ENCODE assay signal across 8 cellular contexts in the genomic region with DNA sequence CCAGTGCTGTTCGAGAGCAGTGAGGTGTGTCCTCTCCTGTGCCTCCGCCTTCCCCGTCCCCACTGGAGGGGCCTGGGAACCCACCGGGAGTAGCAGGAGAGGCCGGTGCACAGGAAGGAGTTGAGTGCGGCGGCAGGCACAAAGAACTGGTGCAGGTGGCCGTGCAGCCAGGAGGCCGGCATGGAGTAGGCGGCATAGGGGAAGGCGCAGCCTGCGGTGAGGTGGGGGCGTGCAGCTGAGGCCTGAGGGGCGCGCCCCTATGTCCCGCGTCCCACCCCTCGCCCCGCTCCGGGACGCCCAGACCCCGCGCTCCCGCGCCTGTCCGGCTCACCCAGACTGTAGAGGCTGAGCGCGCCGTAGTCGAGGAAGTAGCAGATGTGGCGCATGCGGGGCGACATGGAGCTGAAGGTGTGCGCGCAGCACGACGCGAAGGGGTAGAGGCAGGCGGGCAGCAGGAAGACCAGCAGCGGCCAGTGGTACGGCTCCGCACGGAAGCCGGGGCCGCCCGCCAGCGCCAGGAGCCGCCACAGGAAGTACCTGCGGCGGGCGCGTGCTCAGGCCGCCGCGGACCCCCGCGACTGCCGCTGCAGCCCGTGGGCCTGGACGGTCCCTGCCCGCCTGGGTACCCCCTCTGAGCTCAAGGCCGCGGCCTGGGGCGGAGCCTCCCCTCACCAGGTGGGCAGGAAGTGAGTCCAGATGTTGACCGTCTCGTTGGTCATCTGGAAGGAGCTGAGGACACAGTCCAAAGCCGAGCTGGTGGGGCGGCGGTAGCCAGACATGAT. TPM values are rescaled to one million over a fixed set of nuclear protein-coding genes. Genes with fewer than 3 reads are reported as not detected.
A peak's percentile ranks its signal among the peaks of the same experiment; 100 is the strongest.
DNase-seq lines count a peak whose midpoint lies in the region; ATAC-seq and TF ChIP-seq lines count a peak whose summit lies in the region.

No MANE protein-coding gene starts in this region.

- TF ChIP-seq CTCF in HFF-Myc (IDR thresholded peaks at IDR 0.05; ENCODE audit: low read depth, low read length, missing control alignments) (no peak), foreskin keratinocyte (conservative IDR thresholded peaks at IDR 0.05) (no peak)

- CTCF ChIA-PET in activated CD8-positive, alpha-beta T cell treated with anti-CD3 and anti-CD28 coated beads, Interleukin-2, amount 10 ng/mL, durations not matched to agents 7 days and 5 days (lab: Charles Lee): interaction anchor here (0.6 to 2.4 kb wide), 11 partner anchors 11 to 149 kb away, joined by 3 to 9 read pairs (median 3); no protein-coding TSS in a partner anchor

- H3K27ac ChIP-seq in foreskin keratinocyte: no peak overlapping the region

- H3K4me3 Mint-ChIP-seq in activated CD8-positive, alpha-beta T cell treated with anti-CD3 and anti-CD28 coated beads, Interleukin-2, amount 10 ng/mL, durations not matched to agents 7 days and 5 days: peak overlapping the region; percentile 75

- H3K36me3 Mint-ChIP-seq in activated CD8-positive, alpha-beta T cell treated with anti-CD3 and anti-CD28 coated beads, Interleukin-2, amount 10 ng/mL, durations not matched to agents 7 days and 5 days (ENCODE audit: low read depth): peaks cover 9% of the 10 kb centered on the region

- H3K4me3 ChIP-seq in HFF-Myc (replicated peaks; ENCODE audit: low read depth, low read length): peak overlapping the region; percentile 27

- peak; percentile 77 for DNase-seq in COLO668 (lab: John Stamatoyannopoulos, UW; ENCODE audit: unreplicated experiment)
- DNase-seq in HFF-Myc (ENCODE audit: extremely low read depth, low read depth): no peak
- peak; percentile 65 for DNase-seq in activated CD8-positive, alpha-beta T cell treated with anti-CD3 and anti-CD28 coated beads, Interleukin-2, amount 10 ng/mL, durations not matched to agents 7 days and 5 days
- DNase-seq in foreskin keratinocyte: no peak
- DNase-seq in stimulated activated CD4-positive, alpha-beta T cell treated with anti-CD3 and anti-CD28 coated beads, Interleukin-2, amount 100 ng/mL, for 24 hours: peak; percentile 41 to 49
- DNase-seq in GM19240 (ENCODE audit: insufficient read length, low spot score): no peak
- DNase-seq in HK-2 (ENCODE audit: unreplicated experiment): no peak

- H3K4me1 ChIP-seq in foreskin keratinocyte: peaks cover 10% of the 10 kb centered on the region

- H3K4me1 Mint-ChIP-seq in activated CD8-positive, alpha-beta T cell treated with anti-CD3 and anti-CD28 coated beads, Interleukin-2, amount 10 ng/mL, durations not matched to agents 7 days and 5 days (ENCODE audit: low read depth): peaks cover 37% of the 10 kb centered on the region

- POLR2A ChIA-PET in activated CD8-positive, alpha-beta T cell treated with anti-CD3 and anti-CD28 coated beads, Interleukin-2, amount 10 ng/mL, durations not matched to agents 7 days and 5 days (lab: Charles Lee): interaction anchor here (0.6 to 3.1 kb wide), 8 partner anchors 12 to 1099 kb away, joined by 3 to 12 read pairs (median 4); partner anchors contain the start of genes PMF1 and SMG5

- no peaks in the 10 kb centered on the region for H3K27me3 Mint-ChIP-seq in activated CD8-positive, alpha-beta T cell treated with anti-CD3 and anti-CD28 coated beads, Interleukin-2, amount 10 ng/mL, durations not matched to agents 7 days and 5 days (ENCODE audit: low read depth)

- ATAC-seq in activated CD8-positive, alpha-beta T cell treated with anti-CD3 and anti-CD28 coated beads, Interleukin-2, amount 10 ng/mL, durations not matched to agents 7 days and 5 days: peak; percentile 82
- peak; percentile 11 for ATAC-seq in foreskin keratinocyte
- ATAC-seq in HG02763 (IDR thresholded peaks at IDR 0.05; ENCODE audit: unreplicated experiment): no peak

- H3K9me3 Mint-ChIP-seq in activated CD8-positive, alpha-beta T cell treated with anti-CD3 and anti-CD28 coated beads, Interleukin-2, amount 10 ng/mL, durations not matched to agents 7 days and 5 days (ENCODE audit: insufficient read depth): no peaks in the 10 kb centered on the region

- H3K27me3 ChIP-seq in foreskin keratinocyte: peaks cover 18% of the 10 kb centered on the region

- H3K27ac Mint-ChIP-seq in activated CD8-positive, alpha-beta T cell treated with anti-CD3 and anti-CD28 coated beads, Interleukin-2, amount 10 ng/mL, durations not matched to agents 7 days and 5 days: peak overlapping the region; percentile 93

RNA-seq across cellular contexts. Expression of gene PAQR6, which starts 2.2 kb away (rescaled TPM):
- total RNA-seq in activated CD8-positive, alpha-beta T cell treated with anti-CD3 and anti-CD28 coated beads, Interleukin-2, amount 10 ng/mL, durations not matched to agents 7 days and 5 days: 1 to 10 TPM; 8.6 to 9.9 TPM
- 0.63 and 1.2 TPM in 2 replicates for total RNA-seq in foreskin keratinocyte
- 1.1 and 1.8 TPM in 2 replicates for polyA plus RNA-seq in foreskin keratinocyte

RNA-seq across cellular contexts. Expression of gene BGLAP, which starts 3.7 kb away (rescaled TPM):
- 1 to 10 TPM; 2.8 TPM for total RNA-seq in activated CD8-positive, alpha-beta T cell treated with anti-CD3 and anti-CD28 coated beads, Interleukin-2, amount 10 ng/mL, durations not matched to agents 7 days and 5 days
- total RNA-seq in foreskin keratinocyte: 0.14 and 0.34 TPM in 2 replicates
- polyA plus RNA-seq in foreskin keratinocyte: 0.32 and 0.37 TPM in 2 replicates

RNA-seq across cellular contexts. Expression of gene PMF1, which starts 32.8 kb away (rescaled TPM):
- 10 to 100 TPM; 72.3 to 77.3 TPM for total RNA-seq in activated CD8-positive, alpha-beta T cell treated with anti-CD3 and anti-CD28 coated beads, Interleukin-2, amount 10 ng/mL, durations not matched to agents 7 days and 5 days
- total RNA-seq in foreskin keratinocyte: 54.7 and 56.2 TPM in 2 replicates
- polyA plus RNA-seq in foreskin keratinocyte: 75.0 and 76.1 TPM in 2 replicates

RNA-seq across cellular contexts. Expression of gene SMG5, which starts 37.0 kb away (rescaled TPM):
- 10 to 100 TPM; 75.2 to 78.2 TPM for total RNA-seq in activated CD8-positive, alpha-beta T cell treated with anti-CD3 and anti-CD28 coated beads, Interleukin-2, amount 10 ng/mL, durations not matched to agents 7 days and 5 days
- total RNA-seq in foreskin keratinocyte: 58.3 and 60.9 TPM in 2 replicates
- 32.9 and 35.3 TPM in 2 replicates for polyA plus RNA-seq in foreskin keratinocyte

RNA-seq across cellular contexts. Expression of gene TMEM79, which starts 38.5 kb away (rescaled TPM):
- 10 to 100 TPM in 1 of 2 experiments, 1 to 10 TPM in 1; 9.1 to 11.0 TPM for total RNA-seq in activated CD8-positive, alpha-beta T cell treated with anti-CD3 and anti-CD28 coated beads, Interleukin-2, amount 10 ng/mL, durations not matched to agents 7 days and 5 days
- total RNA-seq in foreskin keratinocyte: 4.3 and 4.6 TPM in 2 replicates
- polyA plus RNA-seq in foreskin keratinocyte: 5.2 and 5.3 TPM in 2 replicates

Comparison
In these comparisons a context has a peak if more than half of its experiments do, and no peak if none do; other contexts are left out.
1. DNase-seq: peak in COLO668 (single experiment), activated CD8-positive, alpha-beta T cell treated with anti-CD3 and anti-CD28 coated beads, Interleukin-2, amount 10 ng/mL, durations not matched to agents 7 days and 5 days (single experiment) and stimulated activated CD4-positive, alpha-beta T cell treated with anti-CD3 and anti-CD28 coated beads, Interleukin-2, amount 100 ng/mL, for 24 hours (2 of 2); none in HFF-Myc (single experiment), foreskin keratinocyte (0 of 2), GM19240 (single experiment) and HK-2 (single experiment).